ENCODE assay signal across 7 cellular contexts in genomic region chr1:30361869-30362602, GRCh38.
DNase-seq lines count a peak whose midpoint lies in the region; ATAC-seq, FAIRE-seq and TF ChIP-seq lines count a peak whose summit lies in the region.
"Not testable (repeated sequence)": the region's sequence is repeated elsewhere in the genome, so short reads cannot be mapped to it uniquely, and the experiment has no call there.

No MANE protein-coding gene starts in this region.

- H3K9ac ChIP-seq in BLaER1; neuronal stem cell (ENCODE audit: low read depth, low read length, poor library complexity): not testable (repeated sequence)

- H3K27me3 Mint-ChIP-seq in activated CD8-positive, alpha-beta memory T cell treated with anti-CD3 and anti-CD28 coated beads, Interleukin-2, amount 10 ng/mL, durations not matched to agents 7 days and 5 days; glutamatergic neuron (ENCODE audit: unreplicated experiment): not testable (repeated sequence)
- peaks cover 36% of the 10 kb centered on the region for H3K27me3 Mint-ChIP-seq in stimulated activated memory B cell treated with anti-CD40 and anti-IgM and Interleukin-4, amounts not matched to agents 10 μg/mL and 1 μg/mL and 100 μg/mL, for 72 hours

- peaks cover 18% of the 10 kb centered on the region for H3K4me1 ChIP-seq in BLaER1
- peaks cover 0 to 10% of the 10 kb centered on the region in 2 donors for H3K4me1 ChIP-seq in neuronal stem cell (ENCODE audit: control insufficient read depth in 2 of 2, insufficient read depth in 1 of 2, low read depth in 1 of 2, low read length in 2 of 2)

- not testable (repeated sequence) for H2AK5ac ChIP-seq in neuronal stem cell (ENCODE audit: low read depth, low read length)

- not testable (repeated sequence) for DNase-seq in HTR-8/SVneo (ENCODE audit: insufficient read length, low spot score); neuronal stem cell (ENCODE audit: low spot score)
- peak; percentile 25 for DNase-seq in activated CD8-positive, alpha-beta memory T cell treated with anti-CD3 and anti-CD28 coated beads, Interleukin-2, amount 10 ng/mL, durations not matched to agents 7 days and 5 days
- DNase-seq in glutamatergic neuron, result peak; percentile 44
- DNase-seq in mesenteric fat pad (ENCODE audit: low spot score), result peak; percentile 75

- ATAC-seq in activated CD8-positive, alpha-beta memory T cell treated with anti-CD3 and anti-CD28 coated beads, Interleukin-2, amount 10 ng/mL, durations not matched to agents 7 days and 5 days, result peak; percentile 9
- ATAC-seq in stimulated activated memory B cell treated with anti-CD40 and anti-IgM and Interleukin-4, amounts not matched to agents 10 μg/mL and 1 μg/mL and 100 μg/mL, for 72 hours, result peak; percentile 4

- not testable (repeated sequence) for H3K9me3 Mint-ChIP-seq in activated CD8-positive, alpha-beta memory T cell treated with anti-CD3 and anti-CD28 coated beads, Interleukin-2, amount 10 ng/mL, durations not matched to agents 7 days and 5 days (ENCODE audit: low read depth); glutamatergic neuron (ENCODE audit: unreplicated experiment); stimulated activated memory B cell treated with anti-CD40 and anti-IgM and Interleukin-4, amounts not matched to agents 10 μg/mL and 1 μg/mL and 100 μg/mL, for 72 hours

- H3K36me3 ChIP-seq in BLaER1; neuronal stem cell (replicated peaks in 1 of 2; ENCODE audit: control insufficient read depth in 2 of 2, insufficient read depth in 2 of 2, low read length in 2 of 2): not testable (repeated sequence)

- H4K20me1 ChIP-seq in BLaER1, result not testable (repeated sequence)

- not testable (repeated sequence) for H3K27ac Mint-ChIP-seq in activated CD8-positive, alpha-beta memory T cell treated with anti-CD3 and anti-CD28 coated beads, Interleukin-2, amount 10 ng/mL, durations not matched to agents 7 days and 5 days; stimulated activated memory B cell treated with anti-CD40 and anti-IgM and Interleukin-4, amounts not matched to agents 10 μg/mL and 1 μg/mL and 100 μg/mL, for 72 hours
- H3K27ac Mint-ChIP-seq in glutamatergic neuron (ENCODE audit: unreplicated experiment), result peak overlapping the region; percentile 84

- H3K36me3 Mint-ChIP-seq in activated CD8-positive, alpha-beta memory T cell treated with anti-CD3 and anti-CD28 coated beads, Interleukin-2, amount 10 ng/mL, durations not matched to agents 7 days and 5 days; glutamatergic neuron (ENCODE audit: unreplicated experiment); stimulated activated memory B cell treated with anti-CD40 and anti-IgM and Interleukin-4, amounts not matched to agents 10 μg/mL and 1 μg/mL and 100 μg/mL, for 72 hours: not testable (repeated sequence)

- not testable (repeated sequence) for H3K23ac ChIP-seq in neuronal stem cell (ENCODE audit: low read depth, low read length, poor library complexity)

- H3K4me1 Mint-ChIP-seq in activated CD8-positive, alpha-beta memory T cell treated with anti-CD3 and anti-CD28 coated beads, Interleukin-2, amount 10 ng/mL, durations not matched to agents 7 days and 5 days; stimulated activated memory B cell treated with anti-CD40 and anti-IgM and Interleukin-4, amounts not matched to agents 10 μg/mL and 1 μg/mL and 100 μg/mL, for 72 hours: not testable (repeated sequence)
- H3K4me1 Mint-ChIP-seq in glutamatergic neuron (ENCODE audit: low read depth, unreplicated experiment), result peaks cover 28% of the 10 kb centered on the region

- H4K8ac ChIP-seq in neuronal stem cell (ENCODE audit: low read depth, low read length), result peak overlapping the region; percentile 48

- H2BK5ac ChIP-seq in neuronal stem cell (ENCODE audit: low read length), result not testable (repeated sequence)

- no CpG with 5 or more reads among the region's 10 CpGs for WGBS in neuronal stem cell (ENCODE audit: extremely low coverage in 2 of 2, insufficient read length in 2 of 2, insufficient replicate concordance in 1 of 2), 2 donors

- not testable (repeated sequence) for H3K9me3 ChIP-seq in BLaER1; neuronal stem cell (replicated peaks in 1 of 2; ENCODE audit: control insufficient read depth in 2 of 2, insufficient read depth in 1 of 2, low read depth in 1 of 2, low read length in 2 of 2)

- CTCF ChIA-PET in activated CD8-positive, alpha-beta memory T cell treated with anti-CD3 and anti-CD28 coated beads, Interleukin-2, amount 10 ng/mL, durations not matched to agents 7 days and 5 days (lab: Charles Lee), result interaction anchor here (2.0 kb wide), 1 partner anchor 18 kb away, joined by 4 read pairs; no protein-coding TSS in a partner anchor

- not testable (repeated sequence) for H2BK120ac ChIP-seq in neuronal stem cell (ENCODE audit: low read depth, low read length)

- H3K79me1 ChIP-seq in neuronal stem cell (ENCODE audit: low read depth, low read length), result not testable (repeated sequence)

- H2AFZ ChIP-seq in neuronal stem cell (ENCODE audit: low read length), result not testable (repeated sequence)

- not testable (repeated sequence) for H3K27me3 ChIP-seq in BLaER1; neuronal stem cell (ENCODE audit: control insufficient read depth in 3 of 3, insufficient read depth in 3 of 3, low read depth in 1 of 3, low read length in 3 of 3)

- H3K4me3 ChIP-seq in BLaER1; neuronal stem cell (ENCODE audit: low read length in 2 of 2): not testable (repeated sequence)

- not testable (repeated sequence) for H3K14ac ChIP-seq in neuronal stem cell (ENCODE audit: low read length)

- H3K27ac ChIP-seq in BLaER1; neuronal stem cell (replicated peaks; ENCODE audit: low read length): not testable (repeated sequence)

- peak overlapping the region; percentile 13; the same call in 1 of the 2 replicates for H3K4me2 ChIP-seq in BLaER1
- not testable (repeated sequence) for H3K4me2 ChIP-seq in neuronal stem cell (ENCODE audit: insufficient read depth, low read length, poor library complexity, severe bottlenecking)

- peak overlapping the region; percentile 65 for H3K18ac ChIP-seq in neuronal stem cell (ENCODE audit: low read length)

- H3K4ac ChIP-seq in neuronal stem cell (ENCODE audit: low read length), result not testable (repeated sequence)

- not testable (repeated sequence) for H2BK15ac ChIP-seq in neuronal stem cell (ENCODE audit: low read length)

- H4K91ac ChIP-seq in neuronal stem cell (ENCODE audit: low read depth, low read length, poor library complexity), result not testable (repeated sequence)

- not testable (repeated sequence) for TF ChIP-seq CTCF in glutamatergic neuron (IDR thresholded peaks at IDR 0.05; ENCODE audit: partially characterized antibody, unreplicated experiment)

- not testable (repeated sequence) for H2BK12ac ChIP-seq in neuronal stem cell (ENCODE audit: low read length)

- peak; percentile 38 for FAIRE-seq in HTR-8/SVneo (lab: Jason Lieb, UNC)

- H3K4me3 Mint-ChIP-seq in activated CD8-positive, alpha-beta memory T cell treated with anti-CD3 and anti-CD28 coated beads, Interleukin-2, amount 10 ng/mL, durations not matched to agents 7 days and 5 days; stimulated activated memory B cell treated with anti-CD40 and anti-IgM and Interleukin-4, amounts not matched to agents 10 μg/mL and 1 μg/mL and 100 μg/mL, for 72 hours: not testable (repeated sequence)
- peak overlapping the region; percentile 61 for H3K4me3 Mint-ChIP-seq in glutamatergic neuron (ENCODE audit: unreplicated experiment)
